ENCODE assay signal across 10 cellular contexts in genomic region chr12:59041241-59042121, GRCh38.
DNase-seq lines count a peak whose midpoint lies in the region; ATAC-seq, FAIRE-seq and TF ChIP-seq lines count a peak whose summit lies in the region.
"Had no signal": no experiment of that assay in that cellular context is flagged by ENCODE, and none has a peak within 500 bp of the region (broad histone marks: within the 10 kb centered on the region; RNA-seq: fewer than 3 reads in every experiment).

No MANE protein-coding gene starts in this region.

- intact Hi-C loops in PC-3 (cut with micrococcal nuclease) = loop anchor here (1.0 to 2.0 kb wide), 2 partner anchors 14 to 123 kb away; no protein-coding TSS in a partner anchor
- intact Hi-C loops in endothelial cell of umbilical vein (cut with micrococcal nuclease) = loop anchor here (1.0 to 2.0 kb wide), 5 partner anchors 14 to 121 kb away; partner anchors contain the start of gene LRIG3
- intact Hi-C loops in activated CD8-positive, alpha-beta T cell treated with anti-CD3 and anti-CD28 coated beads for 36 hours (cut with micrococcal nuclease) = no loop called here
- intact Hi-C loops in heart right ventricle (cut with DNase I) = no loop called here

- peak; percentile 80 for FAIRE-seq in endothelial cell of umbilical vein (lab: Jason Lieb, UNC)

- 0 out of 2 replicates have a peak overlapping the region, but pooled peaks have one; percentile 10 for H2AFZ ChIP-seq in PC-3 (ENCODE audit: low read length)
- H2AFZ ChIP-seq in endothelial cell of umbilical vein (ENCODE audit: low read depth, low read length) = peak overlapping the region; percentile 66

- H3K27ac ChIP-seq in PC-3 (ENCODE audit: low read length) (peak overlapping the region; percentile 76), endothelial cell of umbilical vein (ENCODE audit: insufficient read depth, low read depth, low read length) (peak overlapping the region; percentile 81), heart right ventricle (peak overlapping the region in 1 of 10 donors; percentile 12)

- H3K9ac ChIP-seq in PC-3 (ENCODE audit: low read length) (peak overlapping the region; percentile 11; the same call in 1 of the 2 replicates), endothelial cell of umbilical vein (replicated peaks; ENCODE audit: extremely low read depth, insufficient read depth, low read length) (peak overlapping the region; percentile 18)

- H3K9me3 Mint-ChIP-seq in neural crest cell = no peaks in the 10 kb centered on the region
- no peaks in the 10 kb centered on the region for H3K9me3 Mint-ChIP-seq in activated CD8-positive, alpha-beta T cell treated with anti-CD3 and anti-CD28 coated beads for 36 hours
- H3K9me3 Mint-ChIP-seq: stimulated activated naive CD8-positive, alpha-beta T cell treated with anti-CD3 and anti-CD28 coated beads, Interleukin-15, amount 100 ng/mL, for 72 hours had no signal

- no peaks in the 10 kb centered on the region for H3K27me3 ChIP-seq in PC-3 (ENCODE audit: low read length)
- H3K27me3 ChIP-seq in endothelial cell of umbilical vein (ENCODE audit: control insufficient read depth in 2 of 2, insufficient read depth in 2 of 2, low read length in 2 of 2) = no peaks in the 10 kb centered on the region
- no peaks in the 10 kb centered on the region for H3K27me3 ChIP-seq in heart right ventricle

- peak overlapping the region; percentile 75 for H3K4me3 Mint-ChIP-seq in neural crest cell
- H3K4me3 Mint-ChIP-seq in activated CD8-positive, alpha-beta T cell treated with anti-CD3 and anti-CD28 coated beads for 36 hours = no peak overlapping the region
- H3K4me3 Mint-ChIP-seq: CD8-positive, alpha-beta T cell; stimulated activated naive CD8-positive, alpha-beta T cell treated with anti-CD3 and anti-CD28 coated beads, Interleukin-15, amount 100 ng/mL, for 72 hours had no signal

- peaks cover 34% of the 10 kb centered on the region for H3K4me1 ChIP-seq in PC-3 (ENCODE audit: insufficient read depth, low read length)
- H3K4me1 ChIP-seq in endothelial cell of umbilical vein (ENCODE audit: control insufficient read depth, extremely low read depth, insufficient read depth, low read length) = peaks cover 32% of the 10 kb centered on the region
- H3K4me1 ChIP-seq in heart right ventricle = peaks cover 0 to 9% (median 0%) of the 10 kb centered on the region in 9 donors

- ATAC-seq in PC-3 (peak; percentile 91), GM18517 (IDR thresholded peaks at IDR 0.05; ENCODE audit: unreplicated experiment) (no peak), heart right ventricle (no peak)
- ATAC-seq in activated CD8-positive, alpha-beta T cell treated with anti-CD3 and anti-CD28 coated beads for 36 hours = no peak
- ATAC-seq: CD8-positive, alpha-beta T cell; stimulated activated naive CD8-positive, alpha-beta T cell treated with anti-CD3 and anti-CD28 coated beads, Interleukin-15, amount 100 ng/mL, for 72 hours had no signal

- no peaks in the 10 kb centered on the region for H3K27me3 Mint-ChIP-seq in neural crest cell (ENCODE audit: low read depth)
- H3K27me3 Mint-ChIP-seq in activated CD8-positive, alpha-beta T cell treated with anti-CD3 and anti-CD28 coated beads for 36 hours = no peaks in the 10 kb centered on the region
- H3K27me3 Mint-ChIP-seq: stimulated activated naive CD8-positive, alpha-beta T cell treated with anti-CD3 and anti-CD28 coated beads, Interleukin-15, amount 100 ng/mL, for 72 hours had no signal

- H3F3A ChIP-seq in PC-3 (ENCODE audit: low read length, unreplicated experiment) = peaks cover 13% of the 10 kb centered on the region

- CTCF ChIA-PET in PC-3 (lab: Charles Lee) = interaction anchor here (0.6 kb wide), 1 partner anchor 829 kb away, joined by 3 read pairs; no protein-coding TSS in a partner anchor
- CTCF ChIA-PET in endothelial cell of umbilical vein (lab: Charles Lee) = interaction anchor here (0.6 to 2.2 kb wide), 14 partner anchors 8 to 501 kb away, joined by 3 to 10 read pairs (median 4); partner anchors contain the start of gene LRIG3
- CTCF ChIA-PET in activated CD8-positive, alpha-beta T cell treated with anti-CD3 and anti-CD28 coated beads for 36 hours (lab: Charles Lee) = no interaction called here

- H4K20me1 ChIP-seq in PC-3 (ENCODE audit: low read length) = no peaks in the 10 kb centered on the region
- H4K20me1 ChIP-seq in endothelial cell of umbilical vein (replicated peaks; ENCODE audit: control insufficient read depth, extremely low read depth, insufficient read depth, low read length) = no peaks in the 10 kb centered on the region

- H3K79me2 ChIP-seq in PC-3 (ENCODE audit: low read length) (no peaks in the 10 kb centered on the region), endothelial cell of umbilical vein (ENCODE audit: control insufficient read depth, insufficient read depth, low read length) (no peaks in the 10 kb centered on the region)

- no peaks in the 10 kb centered on the region for H3K9me3 ChIP-seq in PC-3 (ENCODE audit: low read length)
- H3K9me3 ChIP-seq in endothelial cell of umbilical vein (replicated peaks; ENCODE audit: control insufficient read depth, insufficient read depth, low read length) = no peaks in the 10 kb centered on the region
- H3K9me3 ChIP-seq in heart right ventricle = no peaks in the 10 kb centered on the region

- peaks cover 69% of the 10 kb centered on the region for H3K4me1 Mint-ChIP-seq in neural crest cell
- H3K4me1 Mint-ChIP-seq in activated CD8-positive, alpha-beta T cell treated with anti-CD3 and anti-CD28 coated beads for 36 hours (ENCODE audit: low read depth) = no peaks in the 10 kb centered on the region
- H3K4me1 Mint-ChIP-seq: stimulated activated naive CD8-positive, alpha-beta T cell treated with anti-CD3 and anti-CD28 coated beads, Interleukin-15, amount 100 ng/mL, for 72 hours had no signal

- POLR2A ChIA-PET in PC-3 (lab: Charles Lee; ENCODE audit: unreplicated experiment) = interaction anchor here (0.6 kb wide), 2 partner anchors 59 to 93 kb away, joined by 3 to 10 read pairs; no protein-coding TSS in a partner anchor
- POLR2A ChIA-PET in endothelial cell of umbilical vein (lab: Charles Lee) = interaction anchor here (0.7 kb wide), 1 partner anchor 22 kb away, joined by 7 read pairs; no protein-coding TSS in a partner anchor
- POLR2A ChIA-PET in activated CD8-positive, alpha-beta T cell treated with anti-CD3 and anti-CD28 coated beads for 36 hours (lab: Charles Lee) = no interaction called here

- 66% methylated on average over 4 of the region's 4 CpGs for WGBS in heart right ventricle, 2 donors

- H3K36me3 ChIP-seq in PC-3 (ENCODE audit: low read depth, low read length) (no peaks in the 10 kb centered on the region), endothelial cell of umbilical vein (ENCODE audit: control insufficient read depth in 2 of 2, extremely low read depth in 1 of 2, insufficient read depth in 2 of 2, low read length in 2 of 2) (no peaks in the 10 kb centered on the region), heart right ventricle (no peaks in the 10 kb centered on the region)

- H3K36me3 Mint-ChIP-seq in neural crest cell (ENCODE audit: low read depth) = no peaks in the 10 kb centered on the region
- no peaks in the 10 kb centered on the region for H3K36me3 Mint-ChIP-seq in activated CD8-positive, alpha-beta T cell treated with anti-CD3 and anti-CD28 coated beads for 36 hours (ENCODE audit: low read depth)
- H3K36me3 Mint-ChIP-seq: CD8-positive, alpha-beta T cell had no signal

- TF ChIP-seq POLR2A in endothelial cell of umbilical vein (IDR thresholded peaks at IDR 0.05; ENCODE audit: low read depth, low read length) = peak; percentile 27

- BruUV-seq in PC-3 (replicated peaks; lab: Mats Ljungman, UMichigan) = no TSS peak
- no TSS peak for BruUV-seq in endothelial cell of umbilical vein (replicated peaks; lab: Mats Ljungman, UMichigan)

- dilution Hi-C loops in endothelial cell of umbilical vein (cut with MboI; ENCODE audit: extremely low pct_ligation_motif_present, low sequenced_read_pairs) = no loop called here

- H3K4me3 ChIP-seq in PC-3 (ENCODE audit: low read length) (peak overlapping the region; percentile 25; the same call in 1 of the 2 replicates), endothelial cell of umbilical vein (replicated peaks in 1 of 3; ENCODE audit: insufficient read depth in 1 of 3, low read depth in 1 of 3, low read length in 3 of 3) (no peak overlapping the region), heart right ventricle (no peak overlapping the region)

- H3K9me1 ChIP-seq in endothelial cell of umbilical vein (replicated peaks; ENCODE audit: control insufficient read depth, extremely low read depth, insufficient read depth, low read length) = no peaks in the 10 kb centered on the region

- H3K9me2 ChIP-seq in PC-3 (replicated peaks; ENCODE audit: low read length) = no peaks in the 10 kb centered on the region

- DNase-seq in AG08396 (ENCODE audit: low spot score) = peak; percentile 61
- peak; percentile 94 for DNase-seq in PC-3
- peak; percentile 89 for DNase-seq in endothelial cell of umbilical vein (ENCODE audit: low read depth, low spot score)
- DNase-seq in neural crest cell (ENCODE audit: low read depth, low spot score) = no peak
- no peak for DNase-seq in midbrain (lab: John Stamatoyannopoulos, UW)
- DNase-seq in activated CD8-positive, alpha-beta T cell treated with anti-CD3 and anti-CD28 coated beads for 36 hours = no peak
- no peak for DNase-seq in heart right ventricle
- DNase-seq: CD8-positive, alpha-beta T cell; stimulated activated naive CD8-positive, alpha-beta T cell treated with anti-CD3 and anti-CD28 coated beads, Interleukin-15, amount 100 ng/mL, for 72 hours had no signal

- peak overlapping the region; percentile 86 for H3K27ac Mint-ChIP-seq in neural crest cell (ENCODE audit: unreplicated experiment)
- H3K27ac Mint-ChIP-seq in activated CD8-positive, alpha-beta T cell treated with anti-CD3 and anti-CD28 coated beads for 36 hours = no peak overlapping the region
- H3K27ac Mint-ChIP-seq: CD8-positive, alpha-beta T cell; stimulated activated naive CD8-positive, alpha-beta T cell treated with anti-CD3 and anti-CD28 coated beads, Interleukin-15, amount 100 ng/mL, for 72 hours had no signal

- H3K4me2 ChIP-seq in PC-3 (ENCODE audit: low read length) = peak overlapping the region; percentile 64
- peak overlapping the region; percentile 50 for H3K4me2 ChIP-seq in endothelial cell of umbilical vein (ENCODE audit: insufficient read depth, low read length)

- TF ChIP-seq CTCF in PC-3 (conservative IDR thresholded peaks at IDR 0.05; ENCODE audit: low read depth, low read length) = no peak
- no peak for TF ChIP-seq CTCF in endothelial cell of umbilical vein (IDR thresholded peaks at IDR 0.05; ENCODE audit: extremely low read depth in 1 of 2, insufficient read depth in 1 of 2, low read depth in 1 of 2, low read length in 2 of 2)
- no peak for TF ChIP-seq CTCF in neural crest cell (conservative IDR thresholded peaks at IDR 0.05)
- TF ChIP-seq CTCF in activated CD8-positive, alpha-beta T cell treated with anti-CD3 and anti-CD28 coated beads for 36 hours (IDR thresholded peaks at IDR 0.05) = no peak
- no peak for TF ChIP-seq CTCF in heart right ventricle (IDR thresholded peaks at IDR 0.05)

TF ChIP-seq in endothelial cell of umbilical vein, 7 proteins besides CTCF, POLR2A, EP300 and RAD21 (continues in another document):
- TF ChIP-seq MAX (IDR thresholded peaks at IDR 0.05; ENCODE audit: insufficient read depth, insufficient read length) = no peak
- TF ChIP-seq POLR2AphosphoS5 (IDR thresholded peaks at IDR 0.05; ENCODE audit: insufficient read depth, low read depth, low read length) = peak; percentile 5

Comparison
In these comparisons a context has a peak if more than half of its experiments do, and no peak if none do; other contexts are left out.
1. DNase-seq: peak in AG08396 (single experiment), PC-3 (single experiment) and endothelial cell of umbilical vein (single experiment); none in neural crest cell (single experiment), midbrain (single experiment), activated CD8-positive, alpha-beta T cell treated with anti-CD3 and anti-CD28 coated beads for 36 hours (single experiment) and heart right ventricle (0 of 2).
2. intact Hi-C loops: an anchor here in PC-3 (1.0 to 2.0 kb wide) and endothelial cell of umbilical vein (1.0 to 2.0 kb wide); none called in activated CD8-positive, alpha-beta T cell treated with anti-CD3 and anti-CD28 coated beads for 36 hours and heart right ventricle.